Comparison of ENCODE assay signal across 22 cellular contexts in genomic region chr7:30706865-30707264, GRCh38. TPM values are rescaled to one million over a fixed set of nuclear protein-coding genes. Genes with fewer than 3 reads are reported as not detected.
DNase-seq lines count a peak whose midpoint lies in the region; ATAC-seq, FAIRE-seq and TF ChIP-seq lines count a peak whose summit lies in the region.
"Had no signal": no experiment of that assay in that cellular context is flagged by ENCODE, and none has a peak within 500 bp of the region (broad histone marks: within the 10 kb centered on the region; RNA-seq: fewer than 3 reads in every experiment).

No MANE protein-coding gene starts in this region.

- POLR2A ChIA-PET in activated CD4-positive, alpha-beta T cell treated with anti-CD3 and anti-CD28 coated beads for 36 hours (lab: Charles Lee) = no interaction called here

- no peak for TF ChIP-seq POLR2A in spleen (IDR thresholded peaks at IDR 0.05)

- H3K9me3 ChIP-seq in kidney (ENCODE audit: control insufficient read depth in 1 of 2, low read length in 2 of 2) = no peaks in the 10 kb centered on the region
- no peaks in the 10 kb centered on the region for H3K9me3 ChIP-seq in spleen

- no peaks in the 10 kb centered on the region for H3K27me3 Mint-ChIP-seq in activated CD4-positive, alpha-beta T cell treated with anti-CD3 and anti-CD28 coated beads for 36 hours
- H3K27me3 Mint-ChIP-seq in activated T-helper 17 cell treated with anti-CD3 and anti-CD28 coated beads, Interleukin-2, amount 50 U/mL, for 72 hours = no peaks in the 10 kb centered on the region

- CTCF ChIA-PET in activated CD4-positive, alpha-beta T cell treated with anti-CD3 and anti-CD28 coated beads for 36 hours (lab: Charles Lee) = interaction anchor here (0.6 to 0.9 kb wide), 3 partner anchors 28 to 81 kb away, joined by 3 to 4 read pairs (median 3); no protein-coding TSS in a partner anchor

- H3K4me3 ChIP-seq in kidney (ENCODE audit: low read length in 2 of 2) (no peak overlapping the region), spleen (no peak overlapping the region)
- H3K4me3 ChIP-seq: GM23248 had no signal

- no peak overlapping the region for H3K9ac ChIP-seq in kidney (ENCODE audit: low read length in 2 of 2)
- H3K9ac ChIP-seq: GM23248 had no signal

- FAIRE-seq in kidney (lab: Jason Lieb, UNC) = no peak
- FAIRE-seq: D721Med, HepG2, HTR-8/SVneo had no signal

- TF ChIP-seq CTCF in kidney (IDR thresholded peaks at IDR 0.05; ENCODE audit: borderline replicate concordance, extremely low read depth, insufficient read depth) = no peak
- TF ChIP-seq CTCF in spleen (IDR thresholded peaks at IDR 0.05 in 8 of 11, conservative IDR thresholded peaks at IDR 0.05 in 3 of 11) = no peak

- peaks cover 0 to 2% (median 0%) of the 10 kb centered on the region in 7 donors for H3K27me3 ChIP-seq in spleen (replicated peaks in 1 of 7)

- no peaks in the 10 kb centered on the region for H3K9me3 Mint-ChIP-seq in activated CD4-positive, alpha-beta T cell treated with anti-CD3 and anti-CD28 coated beads for 36 hours (ENCODE audit: low read depth)
- H3K9me3 Mint-ChIP-seq in activated T-helper 17 cell treated with anti-CD3 and anti-CD28 coated beads, Interleukin-2, amount 50 U/mL, for 72 hours = no peaks in the 10 kb centered on the region
- H3K9me3 Mint-ChIP-seq: CD8-positive, alpha-beta T cell; H9 had no signal

- H3K4me1 ChIP-seq in kidney (ENCODE audit: control insufficient read depth in 1 of 2, insufficient read depth in 1 of 2, low read depth in 1 of 2, low read length in 2 of 2) (no peaks in the 10 kb centered on the region), spleen (no peaks in the 10 kb centered on the region)

- H3K36me3 ChIP-seq in kidney (ENCODE audit: control insufficient read depth in 1 of 2, insufficient read depth in 2 of 2, low read length in 2 of 2) (no peaks in the 10 kb centered on the region), spleen (no peaks in the 10 kb centered on the region)

- peak overlapping the region; percentile 19 for H3K27ac Mint-ChIP-seq in activated CD4-positive, alpha-beta T cell treated with anti-CD3 and anti-CD28 coated beads for 36 hours
- peak overlapping the region; percentile 51 for H3K27ac Mint-ChIP-seq in activated T-helper 17 cell treated with anti-CD3 and anti-CD28 coated beads, Interleukin-2, amount 50 U/mL, for 72 hours
- H3K27ac Mint-ChIP-seq: CD8-positive, alpha-beta T cell; H9 had no signal

- H3K4me1 Mint-ChIP-seq in activated CD4-positive, alpha-beta T cell treated with anti-CD3 and anti-CD28 coated beads for 36 hours = no peaks in the 10 kb centered on the region
- peaks cover 8% of the 10 kb centered on the region for H3K4me1 Mint-ChIP-seq in activated T-helper 17 cell treated with anti-CD3 and anti-CD28 coated beads, Interleukin-2, amount 50 U/mL, for 72 hours
- H3K4me1 Mint-ChIP-seq: CD14-positive monocyte had no signal

- no peak overlapping the region for H3K27ac ChIP-seq in kidney (ENCODE audit: low read depth in 2 of 2, low read length in 2 of 2)
- H3K27ac ChIP-seq in spleen = no peak overlapping the region
- H3K27ac ChIP-seq: 22Rv1, GM23248 had no signal

- no peaks in the 10 kb centered on the region for H3K36me3 Mint-ChIP-seq in activated CD4-positive, alpha-beta T cell treated with anti-CD3 and anti-CD28 coated beads for 36 hours (ENCODE audit: low read depth)
- no peaks in the 10 kb centered on the region for H3K36me3 Mint-ChIP-seq in activated T-helper 17 cell treated with anti-CD3 and anti-CD28 coated beads, Interleukin-2, amount 50 U/mL, for 72 hours (ENCODE audit: low read depth)
- H3K36me3 Mint-ChIP-seq: CD14-positive monocyte; CD8-positive, alpha-beta T cell had no signal

- no peak for ATAC-seq in activated CD4-positive, alpha-beta T cell treated with anti-CD3 and anti-CD28 coated beads for 36 hours
- no peak for ATAC-seq in activated T-helper 17 cell treated with anti-CD3 and anti-CD28 coated beads, Interleukin-2, amount 50 U/mL, for 72 hours (replicated peaks)
- no peak for ATAC-seq in stimulated activated naive CD8-positive, alpha-beta T cell treated with anti-CD3 and anti-CD28 coated beads, Interleukin-15, Interleukin-2, amounts not matched to agents 100 U/mL and 50 U/mL, for 24 hours
- ATAC-seq: CD8-positive, alpha-beta T cell; HepG2 had no signal

- WGBS in spleen, 5 donors = 78 to 86% (median 81%) methylated on average over 5 of the region's 5 CpGs

- H3K4me3 Mint-ChIP-seq in activated CD4-positive, alpha-beta T cell treated with anti-CD3 and anti-CD28 coated beads for 36 hours = no peak overlapping the region
- H3K4me3 Mint-ChIP-seq in activated T-helper 17 cell treated with anti-CD3 and anti-CD28 coated beads, Interleukin-2, amount 50 U/mL, for 72 hours = no peak overlapping the region
- H3K4me3 Mint-ChIP-seq: CD14-positive monocyte; CD8-positive, alpha-beta T cell; H9 had no signal

- no peak for DNase-seq in activated CD4-positive, alpha-beta T cell treated with anti-CD3 and anti-CD28 coated beads for 36 hours
- DNase-seq in activated CD4-positive, alpha-beta T cell treated with anti-CD3 and anti-CD28 coated beads for 48 hours = no peak
- DNase-seq in kidney (peak; percentile 38), spleen (peak; percentile 42), RPMI8226 (no peak), cerebellar cortex (ENCODE audit: low spot score) (no peak)
- DNase-seq in stimulated activated naive CD8-positive, alpha-beta T cell treated with anti-CD3 and anti-CD28 coated beads, Interleukin-15, Interleukin-2, amounts not matched to agents 100 U/mL and 50 U/mL, for 24 hours = no peak
- DNase-seq: CD8-positive, alpha-beta T cell; COR-L47; DMS153; DND-41; GDM1; GM23248; H9 had no signal

- intact Hi-C loops in activated CD4-positive, alpha-beta T cell treated with anti-CD3 and anti-CD28 coated beads for 36 hours (cut with DNase I, micrococcal nuclease) = loop anchor here in 1 of 2 experiments (10.0 kb wide), 1 partner anchor 268 kb away; no protein-coding TSS in a partner anchor
- intact Hi-C loops in kidney (cut with DNase I) (no loop called here), spleen (cut with DNase I; ENCODE audit: low total_unique reads) (no loop called here)

RNA-seq across cellular contexts. Expression of gene CRHR2, which starts 24.6 kb away (rescaled TPM):
- not detected for total RNA-seq in activated CD4-positive, alpha-beta T cell treated with anti-CD3 and anti-CD28 coated beads for 36 hours
- total RNA-seq in activated T-helper 17 cell treated with anti-CD3 and anti-CD28 coated beads, Interleukin-2, amount 50 U/mL, for 72 hours = not detected
- total RNA-seq in kidney = not detected
- polyA plus RNA-seq in kidney (ENCODE audit: insufficient read depth, low read depth, low replicate concordance) = not detected
- not detected for total RNA-seq in spleen
- polyA plus RNA-seq in spleen = not detected
- total RNA-seq: A673, GM23248, HepG2 had no signal
- polyA plus RNA-seq: BJ, CD14-positive monocyte, HepG2 had no signal

RNA-seq across cellular contexts. Expression of gene INMT, which starts 45.1 kb away (rescaled TPM):
- total RNA-seq in activated CD4-positive, alpha-beta T cell treated with anti-CD3 and anti-CD28 coated beads for 36 hours = under 1 TPM; 0.07 to 0.09 TPM
- total RNA-seq in activated T-helper 17 cell treated with anti-CD3 and anti-CD28 coated beads, Interleukin-2, amount 50 U/mL, for 72 hours = under 1 TPM in 1 of 2 donors, not detected in 1; 0.21 TPM
- total RNA-seq in kidney = 44.8 TPM
- 34.5 TPM for polyA plus RNA-seq in kidney (ENCODE audit: insufficient read depth, low read depth, low replicate concordance)
- 10 to 100 TPM in 6 of 7 donors, 1 to 10 TPM in 1; 8.8 to 40.3 (median 20.0) TPM for total RNA-seq in spleen
- 10 to 100 TPM in 1 of 3 donors, 1 to 10 TPM in 2; 3.2 to 15.6 (median 7.8) TPM for polyA plus RNA-seq in spleen
- total RNA-seq: GM23248, HepG2 had no signal
- polyA plus RNA-seq: CD14-positive monocyte, HepG2 had no signal

Comparison
In these comparisons a context has a peak if more than half of its experiments do, and no peak if none do; other contexts are left out.
1. DNase-seq: peak in kidney (single experiment) and spleen (single experiment); none in activated CD4-positive, alpha-beta T cell treated with anti-CD3 and anti-CD28 coated beads for 36 hours (single experiment), activated CD4-positive, alpha-beta T cell treated with anti-CD3 and anti-CD28 coated beads for 48 hours (single experiment), RPMI8226 (single experiment), stimulated activated naive CD8-positive, alpha-beta T cell treated with anti-CD3 and anti-CD28 coated beads, Interleukin-15, Interleukin-2, amounts not matched to agents 100 U/mL and 50 U/mL, for 24 hours (single experiment) and cerebellar cortex (single experiment).
2. RNA of gene INMT, which starts 45.1 kb away (total RNA-seq): 44.8 TPM in kidney (single experiment) and 8.8 to 40.3 TPM in spleen; 0.21 TPM in activated T-helper 17 cell treated with anti-CD3 and anti-CD28 coated beads, Interleukin-2, amount 50 U/mL, for 72 hours and 0.07 to 0.09 TPM in activated CD4-positive, alpha-beta T cell treated with anti-CD3 and anti-CD28 coated beads for 36 hours; every median in the first group is over 4 times any median in the second.